Comparison of ENCODE assay signal across 15 cellular contexts in genomic region chr12:111462134-111462821, GRCh38. TPM values are rescaled to one million over a fixed set of nuclear protein-coding genes. Genes with fewer than 3 reads are reported as not detected.
DNase-seq lines count a peak whose midpoint lies in the region; ATAC-seq and TF ChIP-seq lines count a peak whose summit lies in the region.
"Had no signal": no experiment of that assay in that cellular context is flagged by ENCODE, and none has a peak within 500 bp of the region (broad histone marks: within the 10 kb centered on the region; RNA-seq: fewer than 3 reads in every experiment).

No MANE protein-coding gene starts in this region.

- H3K36me3 Mint-ChIP-seq in Calu3 (ENCODE audit: insufficient read depth, unreplicated experiment) = peaks cover 44% of the 10 kb centered on the region

- H3K27ac Mint-ChIP-seq in Calu3 (ENCODE audit: unreplicated experiment) = no peak overlapping the region

- H2AK5ac ChIP-seq in neuronal stem cell (ENCODE audit: low read depth, low read length) (no peak overlapping the region), mesendoderm (ENCODE audit: low read length) (no peak overlapping the region)

- no peak overlapping the region for H4K5ac ChIP-seq in mesendoderm (ENCODE audit: low read length)

- H4K91ac ChIP-seq in neuronal stem cell (ENCODE audit: low read depth, low read length, poor library complexity) = no peak overlapping the region

- H3K27me3 ChIP-seq in neuronal stem cell (ENCODE audit: control insufficient read depth in 3 of 3, insufficient read depth in 3 of 3, low read depth in 1 of 3, low read length in 3 of 3) (no peaks in the 10 kb centered on the region), mesendoderm (ENCODE audit: insufficient read depth, low read length, poor library complexity) (no peaks in the 10 kb centered on the region)
- H3K27me3 ChIP-seq: ascending aorta, left lung, stomach had no signal

- CTCF ChIA-PET in Calu3 (lab: Charles Lee) = interaction anchor here (0.6 kb wide), 1 partner anchor 211 kb away, joined by 5 read pairs; no protein-coding TSS in a partner anchor

- intact Hi-C loops in Calu3 (cut with micrococcal nuclease; ENCODE audit: unreplicated experiment) = no loop called here

- H3K79me2 ChIP-seq in mesendoderm (ENCODE audit: control insufficient read depth, insufficient read depth, low read length) = no peaks in the 10 kb centered on the region

- H3K9me3 ChIP-seq in neuronal stem cell (replicated peaks in 1 of 2; ENCODE audit: control insufficient read depth in 2 of 2, insufficient read depth in 1 of 2, low read depth in 1 of 2, low read length in 2 of 2) = no peaks in the 10 kb centered on the region
- H3K9me3 ChIP-seq: ascending aorta, left lung, stomach had no signal

- no peak overlapping the region for H2BK12ac ChIP-seq in neuronal stem cell (ENCODE audit: low read length)

- peak; percentile 92 for DNase-seq in AG10803 (ENCODE audit: low read depth)
- DNase-seq in HFF-Myc (ENCODE audit: extremely low read depth, low read depth) = peak; percentile 27
- peak; percentile 87 for DNase-seq in fibroblast of villous mesenchyme (ENCODE audit: low read depth)
- no peak for DNase-seq in Calu3
- no peak for DNase-seq in neuronal stem cell (ENCODE audit: low spot score)
- DNase-seq in superior temporal gyrus (ENCODE audit: extremely low spot score) = no peak
- DNase-seq in mesendoderm = no peak
- DNase-seq: left lung; NCI-H446 treated with DMSO at 0.1 percent for 48 hours; occipital lobe; stimulated activated CD4-positive, alpha-beta T cell treated with anti-CD3 and anti-CD28 coated beads, Interleukin-2, amount 100 ng/mL, for 24 hours; stomach; T-cell had no signal

- H3K4me3 ChIP-seq in AG10803 (ENCODE audit: low read length) = no peak overlapping the region
- H3K4me3 ChIP-seq in HFF-Myc (replicated peaks; ENCODE audit: low read depth, low read length) = no peak overlapping the region
- no peak overlapping the region for H3K4me3 ChIP-seq in fibroblast of villous mesenchyme (ENCODE audit: low read depth, low read length)
- H3K4me3 ChIP-seq in neuronal stem cell (ENCODE audit: low read length in 2 of 2) = no peak overlapping the region
- no peak overlapping the region for H3K4me3 ChIP-seq in mesendoderm (ENCODE audit: low read length)
- H3K4me3 ChIP-seq: ascending aorta, left lung, stomach had no signal

- no peaks in the 10 kb centered on the region for H3K79me1 ChIP-seq in neuronal stem cell (ENCODE audit: low read depth, low read length)
- no peaks in the 10 kb centered on the region for H3K79me1 ChIP-seq in mesendoderm (ENCODE audit: low read length)

- ATAC-seq in SK-N-SH treated with all-trans-retinoic acid at 6 μM for 48 hours = peak; percentile 92
- ATAC-seq: left lung, T-cell had no signal

- no peak overlapping the region for H3K18ac ChIP-seq in neuronal stem cell (ENCODE audit: low read length)
- no peak overlapping the region for H3K18ac ChIP-seq in mesendoderm (ENCODE audit: low read length)

- no peak overlapping the region for H2AFZ ChIP-seq in neuronal stem cell (ENCODE audit: low read length)

- H3K4me1 Mint-ChIP-seq in Calu3 (ENCODE audit: low read depth, unreplicated experiment) = peaks cover 9% of the 10 kb centered on the region

- H3K9me3 Mint-ChIP-seq in Calu3 (ENCODE audit: low read depth, unreplicated experiment) = no peaks in the 10 kb centered on the region
- H3K9me3 Mint-ChIP-seq: T-cell had no signal

- H3K4ac ChIP-seq in neuronal stem cell (ENCODE audit: low read length) = no peak overlapping the region
- H3K4ac ChIP-seq in mesendoderm (ENCODE audit: low read depth, low read length) = no peak overlapping the region

- no TSS peak for BruUV-seq in Calu3 (replicated peaks; lab: Mats Ljungman, UMichigan)

- no peak overlapping the region for H3K14ac ChIP-seq in neuronal stem cell (ENCODE audit: low read length)

- H3K56ac ChIP-seq in mesendoderm (ENCODE audit: low read length) = no peak overlapping the region

- TF ChIP-seq CTCF in AG10803 (conservative IDR thresholded peaks at IDR 0.05; ENCODE audit: low read length) = no peak
- TF ChIP-seq CTCF in HFF-Myc (IDR thresholded peaks at IDR 0.05; ENCODE audit: low read depth, low read length, missing control alignments) = no peak
- no peak for TF ChIP-seq CTCF in fibroblast of villous mesenchyme (IDR thresholded peaks at IDR 0.05; ENCODE audit: insufficient read depth, low read depth, low read length)
- no peak for TF ChIP-seq CTCF in Calu3 (IDR thresholded peaks at IDR 0.05; ENCODE audit: unreplicated experiment)

- H3K27me3 Mint-ChIP-seq in Calu3 (ENCODE audit: unreplicated experiment) = no peaks in the 10 kb centered on the region
- H3K27me3 Mint-ChIP-seq: T-cell had no signal

- H2BK15ac ChIP-seq in neuronal stem cell (ENCODE audit: low read length) = no peak overlapping the region
- H2BK15ac ChIP-seq in mesendoderm (replicated peaks; ENCODE audit: low read depth) = no peak overlapping the region

- H2BK5ac ChIP-seq in neuronal stem cell (ENCODE audit: low read length) (no peak overlapping the region), mesendoderm (ENCODE audit: low read length) (no peak overlapping the region)

- H3K4me2 ChIP-seq in neuronal stem cell (ENCODE audit: insufficient read depth, low read length, poor library complexity, severe bottlenecking) (no peak overlapping the region), mesendoderm (ENCODE audit: low read length) (no peak overlapping the region)

- peaks cover 6 to 73% of the 10 kb centered on the region in 2 donors for H3K36me3 ChIP-seq in neuronal stem cell (replicated peaks in 1 of 2; ENCODE audit: control insufficient read depth in 2 of 2, insufficient read depth in 2 of 2, low read length in 2 of 2)
- no peaks in the 10 kb centered on the region for H3K36me3 ChIP-seq in mesendoderm (ENCODE audit: control insufficient read depth, insufficient read depth, low read length)

- no peak overlapping the region for H3K4me3 Mint-ChIP-seq in Calu3 (ENCODE audit: low read depth, unreplicated experiment)
- H3K4me3 Mint-ChIP-seq: T-cell had no signal

- H3K4me1 ChIP-seq in neuronal stem cell (ENCODE audit: control insufficient read depth in 2 of 2, insufficient read depth in 1 of 2, low read depth in 1 of 2, low read length in 2 of 2) (no peaks in the 10 kb centered on the region), mesendoderm (ENCODE audit: control insufficient read depth, low read depth, low read length) (no peaks in the 10 kb centered on the region)

- H3K23ac ChIP-seq in neuronal stem cell (ENCODE audit: low read depth, low read length, poor library complexity) (no peak overlapping the region), mesendoderm (ENCODE audit: low read length) (no peak overlapping the region)

- H3K27ac ChIP-seq in neuronal stem cell (replicated peaks; ENCODE audit: low read length) (no peak overlapping the region), mesendoderm (ENCODE audit: low read depth, low read length) (no peak overlapping the region)
- H3K27ac ChIP-seq: ascending aorta, stomach had no signal

- no peak overlapping the region for H4K8ac ChIP-seq in neuronal stem cell (ENCODE audit: low read depth, low read length)
- H4K8ac ChIP-seq in mesendoderm (ENCODE audit: low read depth, low read length) = no peak overlapping the region

- H3K9ac ChIP-seq in neuronal stem cell (ENCODE audit: low read depth, low read length, poor library complexity) (no peak overlapping the region), mesendoderm (ENCODE audit: low read length) (no peak overlapping the region)

- H2BK120ac ChIP-seq in neuronal stem cell (ENCODE audit: low read depth, low read length) (no peak overlapping the region), mesendoderm (ENCODE audit: low read depth, low read length) (no peak overlapping the region)

TF ChIP-seq in SK-N-SH treated with all-trans-retinoic acid at 6 μM for 48 hours, 23 proteins besides CTCF, POLR2A, EP300 and RAD21:
- TF ChIP-seq POU6F1 (CRISPR knock-in tag; IDR thresholded peaks at IDR 0.05; ENCODE audit: borderline replicate concordance, low read depth) (no peak), ISL1 (CRISPR knock-in tag; IDR thresholded peaks at IDR 0.05) (peak; percentile 41; the same call in 1 of the 2 replicates)

RNA-seq across cellular contexts. Expression of gene SH2B3, which starts 56.6 kb away (rescaled TPM):
- total RNA-seq in fibroblast of villous mesenchyme (42.7 and 60.2 TPM in 2 replicates), Calu3 (2022) (14.3 and 17.3 TPM in 2 replicates)
- polyA plus RNA-seq in neuronal stem cell (2013, experiment 1 of 2) = 6.5 TPM
- polyA plus RNA-seq in neuronal stem cell (2013, experiment 2 of 2) = 6.3 TPM
- 21.1 TPM for polyA plus RNA-seq in mesendoderm (2013, experiment 1 of 2)
- 21.3 TPM for polyA plus RNA-seq in mesendoderm (2013, experiment 2 of 2)

Comparison
In these comparisons a context has a peak if more than half of its experiments do, and no peak if none do; other contexts are left out.
1. DNase-seq: peak in AG10803 (single experiment), HFF-Myc (single experiment) and fibroblast of villous mesenchyme (single experiment); none in Calu3 (single experiment), neuronal stem cell (single experiment), superior temporal gyrus (single experiment) and mesendoderm (single experiment).